Comparison of ENCODE assay signal across 30 cellular contexts in the genomic region with DNA sequence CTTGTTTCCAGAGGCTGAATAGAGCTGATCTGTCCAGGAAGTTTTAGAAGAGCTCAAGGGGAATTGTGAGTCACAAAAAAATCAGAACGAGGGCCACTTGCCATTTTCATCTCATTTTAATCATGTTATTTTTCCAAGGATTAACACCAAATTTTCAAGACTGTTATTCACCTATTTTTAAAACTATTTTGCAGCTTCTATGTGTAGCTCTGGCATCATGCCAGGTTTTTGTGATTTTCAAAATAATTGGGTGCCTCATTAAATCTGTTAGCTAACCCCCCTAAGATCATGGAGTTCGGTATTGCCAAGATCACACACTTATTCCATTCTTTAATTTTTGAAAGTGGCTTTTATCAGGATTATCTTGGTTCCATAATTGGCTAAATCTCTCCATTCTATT.
"Had no signal": no experiment of that assay in that cellular context is flagged by ENCODE, and none has a peak within 500 bp of the region (broad histone marks: within the 10 kb centered on the region; RNA-seq: fewer than 3 reads in every experiment).

No MANE protein-coding gene starts in this region.

- FAIRE-seq: astrocyte, bronchial epithelial cell, RCC 7860 had no signal

- H3K27me3 ChIP-seq: adrenal gland had no signal

- DNase-seq: activated CD4-positive, alpha-beta memory T cell treated with anti-CD3 and anti-CD28 coated beads for 36 hours; activated CD4-positive, alpha-beta T cell treated with anti-CD3 and anti-CD28 coated beads for 36 hours; activated CD4-positive, alpha-beta T cell treated with anti-CD3 and anti-CD28 coated beads, Interleukin-2, amount 10 ng/mL, durations not matched to agents 7 days and 5 days; activated CD8-positive, alpha-beta memory T cell treated with anti-CD3 and anti-CD28 coated beads, Interleukin-2, amount 50 U/mL, for 4 hours; activated gamma-delta T cell treated with Interleukin-2 at 50 U/mL for 16 hours; activated naive CD4-positive, alpha-beta T cell treated with anti-CD3 and anti-CD28 coated beads for 36 hours; activated T-cell treated with anti-CD3 and anti-CD28 coated beads for 4 hours; activated T-cell treated with anti-CD3 and anti-CD28 coated beads, Interleukin-2, amount 50 U/mL, for 4 hours; adrenal gland; caudate nucleus; cerebellar nuclear complex; Kasumi-1; MM.1S; MV-4-11; NCI-H1092; NCI-H1436 treated with DMSO at 0.1 percent for 48 hours; NCI-H187 treated with DMSO at 0.1 percent for 48 hours; NCI-H2081; NCI-H2171 treated with DMSO at 0.1 percent for 48 hours; NCI-H2227 treated with DMSO at 0.1 percent for 48 hours; NCI-H446; NCI-H510A treated with DMSO at 0.1 percent for 48 hours; NCI-H526 treated with DMSO at 0.1 percent for 48 hours; NCI-H774; PC-9; Right ventricle myocardium superior had no signal

- H2AFZ ChIP-seq: PC-9 had no signal

- H3K9me3 ChIP-seq: adrenal gland had no signal

- H3K4me1 ChIP-seq: adrenal gland had no signal

- ATAC-seq: activated CD4-positive, alpha-beta T cell treated with anti-CD3 and anti-CD28 coated beads for 36 hours; activated naive CD4-positive, alpha-beta T cell treated with anti-CD3 and anti-CD28 coated beads, Interleukin-2, amount 50 U/mL, for 72 hours; activated T-cell treated with anti-CD3 and anti-CD28 coated beads, Interleukin-2, amount 50 U/mL, for 4 hours had no signal

- H3K27ac ChIP-seq: adrenal gland, PC-9 had no signal

- H3K36me3 ChIP-seq: adrenal gland had no signal

- H3K4me3 ChIP-seq: adrenal gland, PC-9 had no signal

- H3K4me2 ChIP-seq: PC-9 had no signal
